11 cellular contexts compared by ENCODE assay signal in genomic region chr12:48185181-48185919, GRCh38. TPM values are rescaled to one million over a fixed set of nuclear protein-coding genes. Genes with fewer than 3 reads are reported as not detected.
DNase-seq lines count a peak whose midpoint lies in the region; TF ChIP-seq lines count a peak whose summit lies in the region.
"Had no signal": no experiment of that assay in that cellular context is flagged by ENCODE, and none has a peak within 500 bp of the region (broad histone marks: within the 10 kb centered on the region; RNA-seq: fewer than 3 reads in every experiment).

No MANE protein-coding gene starts in this region.

- no peaks in the 10 kb centered on the region for H3K36me3 ChIP-seq in BE2C
- no peaks in the 10 kb centered on the region for H3K36me3 ChIP-seq in GM23248 (ENCODE audit: low read depth)
- no peaks in the 10 kb centered on the region for H3K36me3 ChIP-seq in mesodermal cell (ENCODE audit: control insufficient read depth, insufficient read depth, low read length)

- no peak overlapping the region for H2AFZ ChIP-seq in GM23248

- H3K4me1 ChIP-seq in BE2C (no peaks in the 10 kb centered on the region), GM23248 (ENCODE audit: insufficient read depth) (peaks cover 22% of the 10 kb centered on the region), mesodermal cell (ENCODE audit: control insufficient read depth, insufficient read depth, low read length, poor library complexity, severe bottlenecking) (peaks cover 8% of the 10 kb centered on the region)

- H3K9me2 ChIP-seq in GM23248 (ENCODE audit: insufficient read depth) = no peaks in the 10 kb centered on the region

- H3K27me3 ChIP-seq in BE2C = peaks cover 26% of the 10 kb centered on the region
- peaks cover 10% of the 10 kb centered on the region; the same call in 1 of the 2 replicates for H3K27me3 ChIP-seq in GM23248 (replicated peaks; ENCODE audit: insufficient read depth)

- H3K27ac ChIP-seq in GM23248 (no peak overlapping the region), caudate nucleus (ENCODE audit: low read depth, low read length) (no peak overlapping the region), mesodermal cell (ENCODE audit: low read depth, low read length, severe bottlenecking) (no peak overlapping the region)
- H3K27ac ChIP-seq: SJSA1 had no signal

- H3K4me2 ChIP-seq in GM23248 (ENCODE audit: unreplicated experiment) = peak overlapping the region; percentile 77

- in situ Hi-C loops in GM23248 (cut with MboI) = no loop called here

- no peaks in the 10 kb centered on the region for H3K79me2 ChIP-seq in GM23248 (ENCODE audit: insufficient read depth)

- H3K9me3 ChIP-seq in BE2C (no peaks in the 10 kb centered on the region), GM23248 (ENCODE audit: low read depth) (no peaks in the 10 kb centered on the region), mesodermal cell (ENCODE audit: control insufficient read depth, low read length) (no peaks in the 10 kb centered on the region)

- no peak for DNase-seq in BE2C
- peak; percentile 54 for DNase-seq in GM23248
- peak in 40 of 61 donors; percentile 6 to 87 (median 40) for DNase-seq in caudate nucleus (lab: John Stamatoyannopoulos, UW)
- DNase-seq in NCI-H1092 treated with DMSO at 0.1 percent for 48 hours (lab: John Stamatoyannopoulos, UW) = no peak
- DNase-seq in NCI-H1048 (lab: John Stamatoyannopoulos, UW) = no peak
- no peak for DNase-seq in SHP77 (lab: John Stamatoyannopoulos, UW)
- no peak for DNase-seq in HK-2 (ENCODE audit: unreplicated experiment)
- DNase-seq: NCI-H2107 had no signal

- H3F3A ChIP-seq in GM23248 (ENCODE audit: insufficient read depth) = 0 out of 2 replicates have a peak, but pooled peaks cover 8% of the 10 kb centered on the region

- H3K4me3 ChIP-seq in BE2C (ENCODE audit: low read depth, low read length) (peak overlapping the region; percentile 66; the same call in 1 of the 2 replicates), GM23248 (peak overlapping the region; percentile 85; the same call in 1 of the 2 replicates), mesodermal cell (ENCODE audit: extremely low read depth, insufficient read depth, low read length, poor library complexity, severe bottlenecking) (peak overlapping the region; percentile 56)
- H3K4me3 ChIP-seq: SJSA1 had no signal

- no peaks in the 10 kb centered on the region for H4K20me1 ChIP-seq in GM23248 (ENCODE audit: insufficient read depth)

- 41 to 55% methylated on average over 10 of the region's 10 CpGs for WGBS in GM23248 (ENCODE audit: low coverage in 1 of 2, low lambda C conversion rate in 2 of 2, missing lambda C conversion rate in 2 of 2), 2 experiments
- WGBS in mesodermal cell (ENCODE audit: insufficient coverage in 2 of 2), 2 experiments = 44 to 58% methylated on average over 7 to 8 of the region's 10 CpGs

- no peak overlapping the region for H3K9ac ChIP-seq in GM23248

- no peak for TF ChIP-seq CTCF in BE2C (IDR thresholded peaks at IDR 0.05; ENCODE audit: low read depth, low read length)

RNA-seq across cellular contexts. Expression of gene CCDC184, which starts 1.9 kb away (rescaled TPM):
- polyA plus RNA-seq in BE2C (2012; ENCODE audit: insufficient read depth, insufficient read length, low read depth) = 1.7 TPM
- 1.0 and 1.7 TPM in 2 replicates for total RNA-seq in GM23248 (2014; rRNA removed; shearing (Covaris generic))
- 2.0 and 2.2 TPM in 2 replicates for polyA plus RNA-seq in GM23248 (2016; fragmentation: Nextera tagmentation; extraction: Ambion mirVana)
- 3.5 TPM for polyA plus RNA-seq in mesodermal cell (2013, experiment 1 of 2)
- 4.5 TPM for polyA plus RNA-seq in mesodermal cell (2013, experiment 2 of 2)

RNA-seq across cellular contexts. Expression of gene OR10AD1, which starts 17.7 kb away (rescaled TPM):
- not detected for polyA plus RNA-seq in BE2C (2012; ENCODE audit: insufficient read depth, insufficient read length, low read depth)
- not detected in 2 replicates for total RNA-seq in GM23248 (2014; rRNA removed; shearing (Covaris generic))
- not detected in 2 replicates for polyA plus RNA-seq in GM23248 (2016; fragmentation: Nextera tagmentation; extraction: Ambion mirVana)
- not detected for polyA plus RNA-seq in mesodermal cell (2013, experiment 1 of 2)
- polyA plus RNA-seq in mesodermal cell (2013, experiment 2 of 2) = not detected
- total RNA-seq: sciatic nerve, SJSA1 had no signal

RNA-seq across cellular contexts. Expression of gene ASB8, which starts 28.0 kb away (rescaled TPM):
- 43.2 TPM for polyA plus RNA-seq in BE2C (2012; ENCODE audit: insufficient read depth, insufficient read length, low read depth)
- 27.3 and 41.5 TPM in 2 replicates for total RNA-seq in GM23248 (2014; rRNA removed; shearing (Covaris generic))
- 23.3 and 31.2 TPM in 2 replicates for polyA plus RNA-seq in GM23248 (2016; fragmentation: Nextera tagmentation; extraction: Ambion mirVana)
- polyA plus RNA-seq in mesodermal cell (2013, experiment 1 of 2) = 15.1 TPM
- 13.2 TPM for polyA plus RNA-seq in mesodermal cell (2013, experiment 2 of 2)

Comparison
In these comparisons a context has a peak if more than half of its experiments do, and no peak if none do; other contexts are left out.
1. DNase-seq: peak in GM23248 (single experiment) and caudate nucleus (40 of 61); none in BE2C (single experiment), NCI-H1092 treated with DMSO at 0.1 percent for 48 hours (single experiment), NCI-H1048 (single experiment), SHP77 (0 of 2) and HK-2 (single experiment).
2. Peak in every context shown above with its lines, with median percentiles within 50 percentile points of each other: H3K4me3 ChIP-seq.